1 cellular context compared by ENCODE assay signal in the genomic region with DNA sequence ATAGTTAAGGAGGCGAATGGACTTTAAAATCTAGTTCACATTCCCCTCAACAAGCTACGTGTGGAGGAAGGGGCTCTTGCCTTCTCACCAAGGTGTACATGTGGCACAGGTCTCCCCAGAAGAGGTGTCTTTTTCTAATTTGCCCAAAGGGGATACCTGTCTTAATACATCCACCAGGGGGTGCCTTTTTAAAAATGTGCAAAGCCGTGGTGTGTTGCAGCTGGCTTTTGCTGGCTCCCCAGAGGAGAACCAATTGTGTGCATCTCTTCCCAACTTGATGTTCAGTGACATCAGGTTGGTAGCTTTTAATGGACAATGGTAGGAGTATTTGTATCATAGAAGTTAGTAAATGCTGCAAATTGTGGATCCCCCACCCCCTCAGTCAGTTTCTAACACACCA.
TF ChIP-seq lines count a peak whose summit lies in the region.

No MANE protein-coding gene starts in this region.

TF ChIP-seq in H1, 55 proteins besides CTCF, POLR2A, EP300 and RAD21:
- no peak for TF ChIP-seq CBX5 (IDR thresholded peaks at IDR 0.05; ENCODE audit: low read depth, low read length)
- no peak for TF ChIP-seq TAF1 (IDR thresholded peaks at IDR 0.05; ENCODE audit: low read depth, low read length)
- TF ChIP-seq, protein P1, sequence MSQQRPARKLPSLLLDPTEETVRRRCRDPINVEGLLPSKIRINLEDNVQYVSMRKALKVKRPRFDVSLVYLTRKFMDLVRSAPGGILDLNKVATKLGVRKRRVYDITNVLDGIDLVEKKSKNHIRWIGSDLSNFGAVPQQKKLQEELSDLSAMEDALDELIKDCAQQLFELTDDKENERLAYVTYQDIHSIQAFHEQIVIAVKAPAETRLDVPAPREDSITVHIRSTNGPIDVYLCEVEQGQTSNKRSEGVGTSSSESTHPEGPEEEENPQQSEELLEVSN (IDR thresholded peaks at IDR 0.05), result no peak
- no peak for TF ChIP-seq SIN3A (conservative IDR thresholded peaks at IDR 0.05 in 1 of 2, IDR thresholded peaks at IDR 0.05 in 1 of 2; ENCODE audit: low read depth in 1 of 2, low read length in 2 of 2)
- TF ChIP-seq, protein P2, sequence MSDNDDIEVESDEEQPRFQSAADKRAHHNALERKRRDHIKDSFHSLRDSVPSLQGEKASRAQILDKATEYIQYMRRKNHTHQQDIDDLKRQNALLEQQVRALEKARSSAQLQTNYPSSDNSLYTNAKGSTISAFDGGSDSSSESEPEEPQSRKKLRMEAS (IDR thresholded peaks at IDR 0.05), result no peak
- TF ChIP-seq KDM4A (IDR thresholded peaks at IDR 0.05; ENCODE audit: low read depth, low read length, severe bottlenecking), result no peak
- no peak for TF ChIP-seq SUZ12 (IDR thresholded peaks at IDR 0.05; ENCODE audit: low read length)
- TF ChIP-seq HDAC6 (IDR thresholded peaks at IDR 0.05; ENCODE audit: low read depth, low read length), result no peak
- TF ChIP-seq SP2 (IDR thresholded peaks at IDR 0.05; ENCODE audit: low read length), result no peak
- TF ChIP-seq TCF12 (IDR thresholded peaks at IDR 0.05; ENCODE audit: low read depth, low read length), result no peak
- no peak for TF ChIP-seq KDM1A (IDR thresholded peaks at IDR 0.05; ENCODE audit: borderline replicate concordance, low read length)
- no peak for TF ChIP-seq JUN (IDR thresholded peaks at IDR 0.05; ENCODE audit: low read depth, low read length)
- no peak for TF ChIP-seq SAP30 (IDR thresholded peaks at IDR 0.05; ENCODE audit: insufficient read depth, insufficient replicate concordance, low read length)
- TF ChIP-seq ASH2L (IDR thresholded peaks at IDR 0.05; ENCODE audit: low read length), result no peak
